ENCODE assay signal across 9 cellular contexts in genomic region chrX:107429090-107429489, GRCh38. TPM values are rescaled to one million over a fixed set of nuclear protein-coding genes. Genes with fewer than 3 reads are reported as not detected.
DNase-seq lines count a peak whose midpoint lies in the region; ATAC-seq and TF ChIP-seq lines count a peak whose summit lies in the region.
"Had no signal": no experiment of that assay in that cellular context is flagged by ENCODE, and none has a peak within 500 bp of the region (broad histone marks: within the 10 kb centered on the region; RNA-seq: fewer than 3 reads in every experiment).

No MANE protein-coding gene starts in this region.

- CTCF ChIA-PET in activated CD4-positive, alpha-beta memory T cell treated with anti-CD3 and anti-CD28 coated beads, Interleukin-2, amount 10 ng/mL, durations not matched to agents 7 days and 5 days (lab: Charles Lee), result interaction anchor here (1.0 to 1.4 kb wide), 2 partner anchors 348 to 430 kb away, joined by 3 to 5 read pairs; partner anchors contain the start of gene NCBP2L
- CTCF ChIA-PET in RWPE1 (lab: Yijun Ruan, JAX), result interaction anchor here (0.6 to 0.7 kb wide), 2 partner anchors 12 to 633 kb away, joined by 3 read pairs; no protein-coding TSS in a partner anchor

- DNase-seq in Daoy (ENCODE audit: low read depth) (peak; percentile 34), HT-29 (ENCODE audit: low spot score) (peak; percentile 75), lower lobe of right lung (no peak), RWPE1 (ENCODE audit: low spot score) (no peak), NCI-H774 (lab: John Stamatoyannopoulos, UW) (no peak), kidney glomerular epithelial cell (lab: John Stamatoyannopoulos, UW) (no peak), NCI-H187 (lab: John Stamatoyannopoulos, UW) (no peak)
- peak; percentile 31 for DNase-seq in activated CD4-positive, alpha-beta memory T cell treated with anti-CD3 and anti-CD28 coated beads, Interleukin-2, amount 10 ng/mL, durations not matched to agents 7 days and 5 days

- H3K9me3 ChIP-seq in lower lobe of right lung, result no peaks in the 10 kb centered on the region

- H3K9me3 Mint-ChIP-seq in activated CD4-positive, alpha-beta memory T cell treated with anti-CD3 and anti-CD28 coated beads, Interleukin-2, amount 10 ng/mL, durations not matched to agents 7 days and 5 days, result no peaks in the 10 kb centered on the region

- no peak overlapping the region for H3K27ac Mint-ChIP-seq in activated CD4-positive, alpha-beta memory T cell treated with anti-CD3 and anti-CD28 coated beads, Interleukin-2, amount 10 ng/mL, durations not matched to agents 7 days and 5 days
- H3K27ac Mint-ChIP-seq: brain had no signal

- no peaks in the 10 kb centered on the region for H3K4me1 ChIP-seq in lower lobe of right lung

- no peaks in the 10 kb centered on the region for H3K36me3 Mint-ChIP-seq in activated CD4-positive, alpha-beta memory T cell treated with anti-CD3 and anti-CD28 coated beads, Interleukin-2, amount 10 ng/mL, durations not matched to agents 7 days and 5 days (ENCODE audit: low read depth)
- H3K36me3 Mint-ChIP-seq: brain had no signal

- H3K4me1 Mint-ChIP-seq in activated CD4-positive, alpha-beta memory T cell treated with anti-CD3 and anti-CD28 coated beads, Interleukin-2, amount 10 ng/mL, durations not matched to agents 7 days and 5 days, result no peaks in the 10 kb centered on the region
- H3K4me1 Mint-ChIP-seq: brain had no signal

- intact Hi-C loops in lower lobe of right lung (cut with DNase I), result no loop called here

- no peak overlapping the region for H3K4me3 Mint-ChIP-seq in activated CD4-positive, alpha-beta memory T cell treated with anti-CD3 and anti-CD28 coated beads, Interleukin-2, amount 10 ng/mL, durations not matched to agents 7 days and 5 days
- H3K4me3 Mint-ChIP-seq: brain had no signal

- H3K27me3 Mint-ChIP-seq in activated CD4-positive, alpha-beta memory T cell treated with anti-CD3 and anti-CD28 coated beads, Interleukin-2, amount 10 ng/mL, durations not matched to agents 7 days and 5 days, result no peaks in the 10 kb centered on the region

- POLR2A ChIA-PET in activated CD4-positive, alpha-beta memory T cell treated with anti-CD3 and anti-CD28 coated beads, Interleukin-2, amount 10 ng/mL, durations not matched to agents 7 days and 5 days (lab: Charles Lee), result no interaction called here
- POLR2A ChIA-PET in RWPE1 (lab: Yijun Ruan, JAX; ENCODE audit: low non-redundant PET), result no interaction called here

- H3K4me3 ChIP-seq in lower lobe of right lung, result no peak overlapping the region

- no peak overlapping the region for H3K27ac ChIP-seq in lower lobe of right lung
- H3K27ac ChIP-seq in RWPE1, result no peak overlapping the region

- no peaks in the 10 kb centered on the region for H3K36me3 ChIP-seq in lower lobe of right lung

- no peaks in the 10 kb centered on the region for H3K27me3 ChIP-seq in lower lobe of right lung (ENCODE audit: low read depth)

- TF ChIP-seq CTCF in lower lobe of right lung (IDR thresholded peaks at IDR 0.05) (peak; percentile 30), RWPE1 (conservative IDR thresholded peaks at IDR 0.05; ENCODE audit: low read depth) (no peak)

- no peak for ATAC-seq in lower lobe of right lung

RNA-seq across cellular contexts. Expression of gene FRMPD3, which starts 20.4 kb away (rescaled TPM):
- 0.11 and 0.15 TPM in 2 replicates for total RNA-seq in Daoy (2014; rRNA removed; shearing (Covaris generic))
- 0.03 TPM in 2 replicates for total RNA-seq in HT-29 (2014; rRNA removed; shearing (Covaris generic))
- total RNA-seq in activated CD4-positive, alpha-beta memory T cell treated with anti-CD3 and anti-CD28 coated beads, Interleukin-2, amount 10 ng/mL, durations not matched to agents 7 days and 5 days, result not detected
- total RNA-seq in lower lobe of right lung, result 0.24 TPM

Comparison
In these comparisons a context has a peak if more than half of its experiments do, and no peak if none do; other contexts are left out.
1. DNase-seq: peak in Daoy (single experiment), HT-29 (single experiment) and activated CD4-positive, alpha-beta memory T cell treated with anti-CD3 and anti-CD28 coated beads, Interleukin-2, amount 10 ng/mL, durations not matched to agents 7 days and 5 days (single experiment); none in lower lobe of right lung (single experiment), RWPE1 (single experiment), NCI-H774 (single experiment), kidney glomerular epithelial cell (single experiment) and NCI-H187 (0 of 2).